In the genomic region with DNA sequence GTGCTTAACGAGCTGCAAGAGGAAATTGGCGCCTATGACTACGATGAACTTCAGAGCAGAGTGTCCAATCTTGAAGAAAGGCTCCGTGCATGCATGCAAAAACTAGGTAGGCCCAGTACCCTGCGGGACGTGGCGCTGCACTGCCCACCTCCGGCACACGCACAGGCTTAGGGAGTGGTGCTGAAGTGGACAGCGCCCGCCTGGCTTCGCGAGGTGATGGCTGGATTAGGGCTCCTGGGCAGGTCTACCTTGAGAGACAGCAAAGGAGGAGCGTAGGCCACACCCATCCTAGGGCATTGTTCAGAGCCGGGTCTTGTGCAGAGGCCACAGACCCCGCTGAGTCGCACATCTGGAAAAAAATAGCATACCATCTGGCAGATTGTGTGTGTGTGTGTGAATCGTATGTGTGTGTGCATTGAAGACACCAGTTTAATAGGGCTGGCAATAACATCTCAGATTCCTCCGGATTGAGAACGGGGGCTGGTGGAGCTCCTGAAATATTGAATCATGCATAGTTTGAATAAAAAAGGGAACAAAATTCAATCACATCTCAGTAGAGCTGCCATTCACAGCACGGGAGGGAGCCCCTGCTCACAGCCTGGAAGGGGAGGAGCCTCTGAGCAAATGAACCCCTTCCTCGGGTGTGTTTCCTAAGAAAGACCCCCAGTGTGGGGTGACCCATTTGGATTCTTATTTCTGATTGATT, we compare ENCODE assay signal across 10 cellular contexts. TPM values are rescaled to one million over a fixed set of nuclear protein-coding genes. Genes with fewer than 3 reads are reported as not detected.
DNase-seq lines count a peak whose midpoint lies in the region; ATAC-seq and TF ChIP-seq lines count a peak whose summit lies in the region.
"Had no signal": no experiment of that assay in that cellular context is flagged by ENCODE, and none has a peak within 500 bp of the region (broad histone marks: within the 10 kb centered on the region; RNA-seq: fewer than 3 reads in every experiment).

No MANE protein-coding gene starts in this region.

- H3K36me3 ChIP-seq in sigmoid colon = peaks cover 0 to 15% (median 0%) of the 10 kb centered on the region in 4 donors

- TF ChIP-seq POLR2A in sigmoid colon (IDR thresholded peaks at IDR 0.05) = no peak

- H3K27me3 ChIP-seq in sigmoid colon = no peaks in the 10 kb centered on the region
- H3K27me3 ChIP-seq: MG63 had no signal

- TF ChIP-seq CTCF in GM13977 (IDR thresholded peaks at IDR 0.05; ENCODE audit: extremely low read depth, insufficient read depth, missing control alignments) = no peak
- TF ChIP-seq CTCF in sigmoid colon (IDR thresholded peaks at IDR 0.05) = no peak

- peak; percentile 58 for ATAC-seq in left lobe of liver

- no peak overlapping the region for H3K27ac ChIP-seq in sigmoid colon

- intact Hi-C loops in sigmoid colon (cut with DNase I) = no loop called here

- TF ChIP-seq EP300 in Ishikawa (IDR thresholded peaks at IDR 0.05; ENCODE audit: borderline replicate concordance) (no peak), sigmoid colon (IDR thresholded peaks at IDR 0.05) (no peak)

- peak; percentile 4; the same call in 1 of the 2 replicates for TF ChIP-seq RAD21 in Ishikawa (IDR thresholded peaks at IDR 0.05; ENCODE audit: low read depth)

- WGBS in sigmoid colon, 2 donors = 44 to 59% methylated on average over 22 of the region's 22 CpGs

- peaks cover 0 to 14% (median 10%) of the 10 kb centered on the region in 4 donors for H3K4me1 ChIP-seq in sigmoid colon

- no peaks in the 10 kb centered on the region for H3K9me3 ChIP-seq in sigmoid colon
- H3K9me3 ChIP-seq: MG63 had no signal

- DNase-seq in GM03348 (ENCODE audit: low spot score) (peak; percentile 40), amniotic epithelial cell (ENCODE audit: low read depth) (peak; percentile 10), left lobe of liver (ENCODE audit: low spot score) (no peak), NCI-H2081 (lab: John Stamatoyannopoulos, UW) (no peak), GM13977 (ENCODE audit: low spot score) (no peak), sigmoid colon (no peak)
- DNase-seq: hypothalamus; MG63; stimulated activated CD4-positive, alpha-beta T cell treated with anti-CD3 and anti-CD28 coated beads, Interleukin-4, amount 100 ng/mL, for 1 hour had no signal

- in situ Hi-C loops in GM13977 (cut with MboI; ENCODE audit: low pct_unique_long_range_greater_than_20kb, low sequenced_read_pairs, unreplicated experiment) = no loop called here

- H3K4me3 ChIP-seq in sigmoid colon = no peak overlapping the region
- H3K4me3 ChIP-seq: MG63 had no signal

TF ChIP-seq in Ishikawa, 13 proteins besides CTCF, POLR2A, EP300 and RAD21:
- no peak for TF ChIP-seq CREB1 (IDR thresholded peaks at IDR 0.05; ENCODE audit: low read depth)
- TF ChIP-seq, protein P1, sequence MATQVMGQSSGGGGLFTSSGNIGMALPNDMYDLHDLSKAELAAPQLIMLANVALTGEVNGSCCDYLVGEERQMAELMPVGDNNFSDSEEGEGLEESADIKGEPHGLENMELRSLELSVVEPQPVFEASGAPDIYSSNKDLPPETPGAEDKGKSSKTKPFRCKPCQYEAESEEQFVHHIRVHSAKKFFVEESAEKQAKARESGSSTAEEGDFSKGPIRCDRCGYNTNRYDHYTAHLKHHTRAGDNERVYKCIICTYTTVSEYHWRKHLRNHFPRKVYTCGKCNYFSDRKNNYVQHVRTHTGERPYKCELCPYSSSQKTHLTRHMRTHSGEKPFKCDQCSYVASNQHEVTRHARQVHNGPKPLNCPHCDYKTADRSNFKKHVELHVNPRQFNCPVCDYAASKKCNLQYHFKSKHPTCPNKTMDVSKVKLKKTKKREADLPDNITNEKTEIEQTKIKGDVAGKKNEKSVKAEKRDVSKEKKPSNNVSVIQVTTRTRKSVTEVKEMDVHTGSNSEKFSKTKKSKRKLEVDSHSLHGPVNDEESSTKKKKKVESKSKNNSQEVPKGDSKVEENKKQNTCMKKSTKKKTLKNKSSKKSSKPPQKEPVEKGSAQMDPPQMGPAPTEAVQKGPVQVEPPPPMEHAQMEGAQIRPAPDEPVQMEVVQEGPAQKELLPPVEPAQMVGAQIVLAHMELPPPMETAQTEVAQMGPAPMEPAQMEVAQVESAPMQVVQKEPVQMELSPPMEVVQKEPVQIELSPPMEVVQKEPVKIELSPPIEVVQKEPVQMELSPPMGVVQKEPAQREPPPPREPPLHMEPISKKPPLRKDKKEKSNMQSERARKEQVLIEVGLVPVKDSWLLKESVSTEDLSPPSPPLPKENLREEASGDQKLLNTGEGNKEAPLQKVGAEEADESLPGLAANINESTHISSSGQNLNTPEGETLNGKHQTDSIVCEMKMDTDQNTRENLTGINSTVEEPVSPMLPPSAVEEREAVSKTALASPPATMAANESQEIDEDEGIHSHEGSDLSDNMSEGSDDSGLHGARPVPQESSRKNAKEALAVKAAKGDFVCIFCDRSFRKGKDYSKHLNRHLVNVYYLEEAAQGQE (IDR thresholded peaks at IDR 0.05; ENCODE audit: low read depth) = peak; percentile 93
- no peak for TF ChIP-seq TEAD4 (IDR thresholded peaks at IDR 0.05)
- TF ChIP-seq, protein P2, sequence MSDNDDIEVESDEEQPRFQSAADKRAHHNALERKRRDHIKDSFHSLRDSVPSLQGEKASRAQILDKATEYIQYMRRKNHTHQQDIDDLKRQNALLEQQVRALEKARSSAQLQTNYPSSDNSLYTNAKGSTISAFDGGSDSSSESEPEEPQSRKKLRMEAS (IDR thresholded peaks at IDR 0.05) = peak; percentile 54

RNA-seq across cellular contexts. Expression of a gene that starts 11.1 kb away (rescaled TPM):
- total RNA-seq in left lobe of liver = 1.8 TPM
- 10 to 100 TPM; 13.3 to 19.3 (median 17.2) TPM for total RNA-seq in sigmoid colon
- 10 to 100 TPM in 1 of 3 donors, 1 to 10 TPM in 2; 1.2 to 13.6 (median 4.2) TPM for polyA plus RNA-seq in sigmoid colon

Comparison
In these comparisons a context has a peak if more than half of its experiments do, and no peak if none do; other contexts are left out.
1. DNase-seq: peak in GM03348 (single experiment) and amniotic epithelial cell (single experiment); none in left lobe of liver (single experiment), NCI-H2081 (0 of 2), GM13977 (single experiment) and sigmoid colon (single experiment).